18 cellular contexts compared by ENCODE assay signal in genomic region chr2:5549061-5549601, GRCh38.
DNase-seq lines count a peak whose midpoint lies in the region; ATAC-seq and TF ChIP-seq lines count a peak whose summit lies in the region.
"Had no signal": no experiment of that assay in that cellular context is flagged by ENCODE, and none has a peak within 500 bp of the region (broad histone marks: within the 10 kb centered on the region; RNA-seq: fewer than 3 reads in every experiment).

No MANE protein-coding gene starts in this region.

- intact Hi-C loops in right cardiac atrium (cut with DNase I), result no loop called here

- H3K27me3 Mint-ChIP-seq in brain, result no peaks in the 10 kb centered on the region
- H3K27me3 Mint-ChIP-seq: activated CD4-positive, alpha-beta T cell treated with anti-CD3 and anti-CD28 coated beads for 36 hours; activated naive CD8-positive, alpha-beta T cell treated with anti-CD3 and anti-CD28 coated beads, Interleukin-2, amount 10 ng/mL, durations not matched to agents 7 days and 5 days had no signal

- no peak overlapping the region for H2BK120ac ChIP-seq in mesendoderm (ENCODE audit: low read depth, low read length)

- H2AK5ac ChIP-seq in mesendoderm (ENCODE audit: low read length), result no peak overlapping the region

- H3K4me3 Mint-ChIP-seq in brain, result peak overlapping the region in 1 of 5 experiments; percentile 46
- H3K4me3 Mint-ChIP-seq: activated CD4-positive, alpha-beta T cell treated with anti-CD3 and anti-CD28 coated beads for 36 hours; activated naive CD8-positive, alpha-beta T cell treated with anti-CD3 and anti-CD28 coated beads, Interleukin-2, amount 10 ng/mL, durations not matched to agents 7 days and 5 days had no signal

- 49% methylated on average over 5 of the region's 5 CpGs for WGBS in right cardiac atrium
- WGBS in mesendoderm (ENCODE audit: extremely low coverage, insufficient coverage, low lambda C conversion rate), result no CpG with 5 or more reads among the region's 5 CpGs

- no peak overlapping the region for H4K8ac ChIP-seq in mesendoderm (ENCODE audit: low read depth, low read length)

- H3K27me3 ChIP-seq in cardiac muscle cell (no peaks in the 10 kb centered on the region), right cardiac atrium (ENCODE audit: control insufficient read depth, insufficient read depth) (no peaks in the 10 kb centered on the region), mesendoderm (ENCODE audit: insufficient read depth, low read length, poor library complexity) (no peaks in the 10 kb centered on the region)

- H3K79me2 ChIP-seq in mesendoderm (ENCODE audit: control insufficient read depth, insufficient read depth, low read length), result no peaks in the 10 kb centered on the region

- H3K4me1 Mint-ChIP-seq in brain, result peaks cover 14% of the 10 kb centered on the region
- H3K4me1 Mint-ChIP-seq: activated CD4-positive, alpha-beta T cell treated with anti-CD3 and anti-CD28 coated beads for 36 hours; activated naive CD8-positive, alpha-beta T cell treated with anti-CD3 and anti-CD28 coated beads, Interleukin-2, amount 10 ng/mL, durations not matched to agents 7 days and 5 days had no signal

- H3K27ac ChIP-seq in cardiac muscle cell, result peak overlapping the region; percentile 80
- H3K27ac ChIP-seq in right cardiac atrium (ENCODE audit: low read length), result no peak overlapping the region
- H3K27ac ChIP-seq in mesendoderm (ENCODE audit: low read depth, low read length), result no peak overlapping the region
- H3K27ac ChIP-seq: coronary artery, psoas muscle, RWPE1, thoracic aorta had no signal

- no peak overlapping the region for H3K9ac ChIP-seq in mesendoderm (ENCODE audit: low read length)

- peak overlapping the region in 3 of 5 experiments; percentile 74 to 86 (median 85) for H3K27ac Mint-ChIP-seq in brain
- H3K27ac Mint-ChIP-seq: activated CD4-positive, alpha-beta T cell treated with anti-CD3 and anti-CD28 coated beads for 36 hours; activated naive CD8-positive, alpha-beta T cell treated with anti-CD3 and anti-CD28 coated beads, Interleukin-2, amount 10 ng/mL, durations not matched to agents 7 days and 5 days had no signal

- H3K4ac ChIP-seq in mesendoderm (ENCODE audit: low read depth, low read length), result no peak overlapping the region

- no peak overlapping the region for H3K56ac ChIP-seq in mesendoderm (ENCODE audit: low read length)

- H3K18ac ChIP-seq in mesendoderm (ENCODE audit: low read length), result no peak overlapping the region

- H3K4me1 ChIP-seq in cardiac muscle cell (ENCODE audit: low read depth) (peaks cover 5% of the 10 kb centered on the region), right cardiac atrium (ENCODE audit: control insufficient read depth, insufficient read depth, low read length) (no peaks in the 10 kb centered on the region), mesendoderm (ENCODE audit: control insufficient read depth, low read depth, low read length) (no peaks in the 10 kb centered on the region)
- H3K4me1 ChIP-seq: psoas muscle had no signal

- H3K9me3 ChIP-seq in cardiac muscle cell (ENCODE audit: low read depth), result no peaks in the 10 kb centered on the region
- no peaks in the 10 kb centered on the region for H3K9me3 ChIP-seq in right cardiac atrium (ENCODE audit: control insufficient read depth, low read length)
- H3K9me3 ChIP-seq: thoracic aorta had no signal

- no peak overlapping the region for H3K4me2 ChIP-seq in mesendoderm (ENCODE audit: low read length)

- H3K9me3 Mint-ChIP-seq in brain, result peaks cover 15 to 34% (median 25%) of the 10 kb centered on the region in 5 experiments

- no peaks in the 10 kb centered on the region for H3K36me3 ChIP-seq in cardiac muscle cell
- H3K36me3 ChIP-seq in mesendoderm (ENCODE audit: control insufficient read depth, insufficient read depth, low read length), result no peaks in the 10 kb centered on the region
- H3K36me3 ChIP-seq: thoracic aorta had no signal

- H3K23ac ChIP-seq in mesendoderm (ENCODE audit: low read length), result no peak overlapping the region

- H3K4me3 ChIP-seq in cardiac muscle cell (no peak overlapping the region), right cardiac atrium (ENCODE audit: low read length) (no peak overlapping the region), mesendoderm (ENCODE audit: low read length) (no peak overlapping the region)
- H3K4me3 ChIP-seq: coronary artery, K562, psoas muscle, thoracic aorta had no signal

- no peak overlapping the region for H4K5ac ChIP-seq in mesendoderm (ENCODE audit: low read length)

- no peak overlapping the region for H2BK5ac ChIP-seq in mesendoderm (ENCODE audit: low read length)

- no peaks in the 10 kb centered on the region for H3K79me1 ChIP-seq in mesendoderm (ENCODE audit: low read length)

- TF ChIP-seq CTCF in cardiac muscle cell (IDR thresholded peaks at IDR 0.05; ENCODE audit: low read depth, low read length) (no peak), brain (conservative IDR thresholded peaks at IDR 0.05) (no peak)

- ATAC-seq in right cardiac atrium, result no peak
- ATAC-seq in GM21717 (IDR thresholded peaks at IDR 0.05; ENCODE audit: unreplicated experiment), result no peak
- no peak for ATAC-seq in GM21447 (IDR thresholded peaks at IDR 0.05; ENCODE audit: unreplicated experiment)
- ATAC-seq: activated CD4-positive, alpha-beta T cell treated with anti-CD3 and anti-CD28 coated beads for 36 hours; K562; psoas muscle had no signal

- DNase-seq in cardiac muscle cell (ENCODE audit: low read depth in 1 of 2, low spot score in 1 of 2) (peak in 1 of 2 donors; percentile 75), right cardiac atrium (no peak), mesendoderm (peak; percentile 45)
- no peak for DNase-seq in activated CD4-positive, CD25-positive, alpha-beta regulatory T cell (lab: John Stamatoyannopoulos, UW)
- DNase-seq in central memory CD4-positive, alpha-beta T cell, result no peak
- DNase-seq: activated CD4-positive, alpha-beta T cell treated with anti-CD3 and anti-CD28 coated beads for 36 hours; activated naive CD8-positive, alpha-beta T cell treated with anti-CD3 and anti-CD28 coated beads, Interleukin-2, amount 10 ng/mL, durations not matched to agents 7 days and 5 days; GF-D8; NCI-H1436 treated with DMSO at 0.1 percent for 48 hours; psoas muscle; stimulated activated CD4-positive, alpha-beta T cell treated with anti-CD3 and anti-CD28 coated beads, Interleukin-1b, Interleukin-23, amount 100 ng/mL, for 48 hours had no signal

- H3K36me3 Mint-ChIP-seq in brain, result peaks cover 9% of the 10 kb centered on the region
- H3K36me3 Mint-ChIP-seq: activated naive CD8-positive, alpha-beta T cell treated with anti-CD3 and anti-CD28 coated beads, Interleukin-2, amount 10 ng/mL, durations not matched to agents 7 days and 5 days had no signal

- no peak overlapping the region for H2BK15ac ChIP-seq in mesendoderm (replicated peaks; ENCODE audit: low read depth)
